Comparison of ENCODE assay signal across 1 cellular context in the genomic region with DNA sequence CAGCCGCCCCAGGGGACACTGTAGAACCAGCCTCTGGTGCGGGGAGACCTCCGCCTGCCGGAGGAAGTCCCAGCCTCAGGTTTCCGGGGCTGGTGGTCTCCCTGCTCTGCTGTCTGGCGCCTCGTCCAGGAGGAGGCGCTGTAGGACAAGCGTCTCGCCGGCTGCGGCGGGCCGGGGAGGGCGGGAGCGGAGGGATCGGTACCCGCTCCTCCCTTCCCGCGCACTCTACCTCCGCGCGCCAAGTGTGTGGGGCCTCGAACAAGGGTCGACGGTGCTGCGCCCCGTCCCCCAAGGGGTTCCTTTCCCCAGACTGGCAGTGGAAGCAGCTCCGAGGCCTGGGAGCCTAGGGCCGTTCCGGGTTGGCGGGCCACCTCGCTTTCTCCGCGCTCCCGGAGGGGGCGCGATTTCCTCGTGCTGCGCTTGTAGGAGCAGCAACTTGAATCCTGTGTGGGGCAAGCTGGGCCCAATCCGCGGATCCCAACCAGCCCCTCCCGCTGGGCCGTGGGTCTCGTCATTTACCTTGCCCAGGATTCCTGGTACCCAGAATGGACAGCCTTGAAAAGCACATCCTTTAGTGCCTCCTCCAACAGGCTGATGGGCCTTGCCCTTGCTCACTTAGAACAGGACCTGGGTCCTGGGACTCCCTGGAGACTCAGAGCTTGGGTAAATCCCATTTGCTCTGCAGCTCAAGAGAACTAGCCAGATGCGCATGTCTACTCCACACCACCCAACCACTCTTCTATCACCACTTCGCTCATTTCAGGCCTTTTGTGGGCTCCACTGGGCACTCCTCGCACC.
TF ChIP-seq lines count a peak whose summit lies in the region.

No MANE protein-coding gene starts in this region.

TF ChIP-seq in HepG2, 621 proteins besides CTCF, POLR2A, EP300 and RAD21 (continued from another document):
- TF ChIP-seq, protein P1, sequence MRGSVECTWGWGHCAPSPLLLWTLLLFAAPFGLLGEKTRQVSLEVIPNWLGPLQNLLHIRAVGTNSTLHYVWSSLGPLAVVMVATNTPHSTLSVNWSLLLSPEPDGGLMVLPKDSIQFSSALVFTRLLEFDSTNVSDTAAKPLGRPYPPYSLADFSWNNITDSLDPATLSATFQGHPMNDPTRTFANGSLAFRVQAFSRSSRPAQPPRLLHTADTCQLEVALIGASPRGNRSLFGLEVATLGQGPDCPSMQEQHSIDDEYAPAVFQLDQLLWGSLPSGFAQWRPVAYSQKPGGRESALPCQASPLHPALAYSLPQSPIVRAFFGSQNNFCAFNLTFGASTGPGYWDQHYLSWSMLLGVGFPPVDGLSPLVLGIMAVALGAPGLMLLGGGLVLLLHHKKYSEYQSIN (CRISPR knock-in tag; IDR thresholded peaks at IDR 0.05; ENCODE audit: borderline replicate concordance) = no peak
- TF ChIP-seq, protein P2, sequence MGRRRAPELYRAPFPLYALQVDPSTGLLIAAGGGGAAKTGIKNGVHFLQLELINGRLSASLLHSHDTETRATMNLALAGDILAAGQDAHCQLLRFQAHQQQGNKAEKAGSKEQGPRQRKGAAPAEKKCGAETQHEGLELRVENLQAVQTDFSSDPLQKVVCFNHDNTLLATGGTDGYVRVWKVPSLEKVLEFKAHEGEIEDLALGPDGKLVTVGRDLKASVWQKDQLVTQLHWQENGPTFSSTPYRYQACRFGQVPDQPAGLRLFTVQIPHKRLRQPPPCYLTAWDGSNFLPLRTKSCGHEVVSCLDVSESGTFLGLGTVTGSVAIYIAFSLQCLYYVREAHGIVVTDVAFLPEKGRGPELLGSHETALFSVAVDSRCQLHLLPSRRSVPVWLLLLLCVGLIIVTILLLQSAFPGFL (CRISPR knock-in tag; IDR thresholded peaks at IDR 0.05) = no peak
- peak; percentile 68; the same call in 1 of the 2 replicates for TF ChIP-seq ZFX (CRISPR knock-in tag; IDR thresholded peaks at IDR 0.05; ENCODE audit: low read depth)
- TF ChIP-seq CAMTA2 (CRISPR knock-in tag; IDR thresholded peaks at IDR 0.05; ENCODE audit: borderline replicate concordance) = no peak
- no peak for TF ChIP-seq EZH2 (conservative IDR thresholded peaks at IDR 0.05; ENCODE audit: low read depth, low read length)
- no peak for TF ChIP-seq PAF1 (CRISPR knock-in tag; IDR thresholded peaks at IDR 0.05)
- peak; percentile 85 for TF ChIP-seq ZNF274 (CRISPR knock-in tag; IDR thresholded peaks at IDR 0.05)
